8 cellular contexts compared by ENCODE assay signal in the genomic region with DNA sequence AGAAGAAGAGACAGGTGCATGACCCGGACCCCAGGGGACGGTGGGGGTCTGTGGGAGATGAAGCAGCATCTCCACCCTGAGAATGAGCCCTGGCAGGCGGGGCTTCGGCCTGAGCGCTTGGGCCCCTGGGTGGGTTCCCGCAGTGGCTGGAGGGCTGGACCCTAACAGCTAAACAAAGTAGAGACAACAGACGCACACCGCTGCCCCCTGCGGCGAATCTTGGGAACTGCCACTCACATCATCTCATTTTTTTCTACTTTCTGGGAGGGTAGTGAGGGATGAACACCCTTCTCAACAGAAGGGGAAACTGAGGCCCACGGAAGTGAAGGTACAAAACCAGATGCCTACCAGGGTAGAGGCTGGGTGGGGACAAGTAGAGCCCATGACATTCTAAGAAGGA.
DNase-seq lines count a peak whose midpoint lies in the region; ATAC-seq and TF ChIP-seq lines count a peak whose summit lies in the region.

No MANE protein-coding gene starts in this region.

- WGBS in IMR-90 (ENCODE audit: extremely low coverage in 2 of 2, insufficient read length in 1 of 2), 2 experiments, result no CpG with 5 or more reads among the region's 11 CpGs
- 49 to 67% methylated on average over 11 of the region's 11 CpGs for WGBS in tibial nerve, 2 donors

- no peak overlapping the region for H3K4me3 ChIP-seq in CD8-positive, alpha-beta T cell (ENCODE audit: low read depth, low read length)
- H3K4me3 ChIP-seq in IMR-90 (ENCODE audit: insufficient read depth, low read depth, low read length), result no peak overlapping the region
- no peak overlapping the region for H3K4me3 ChIP-seq in tibial nerve

- no peaks in the 10 kb centered on the region for H3K27me3 ChIP-seq in CD8-positive, alpha-beta T cell (ENCODE audit: insufficient read depth, low read length)
- H3K27me3 ChIP-seq in IMR-90 (ENCODE audit: control insufficient read depth, insufficient read depth, low read length), result no peaks in the 10 kb centered on the region
- no peaks in the 10 kb centered on the region for H3K27me3 ChIP-seq in tibial nerve

- TF ChIP-seq CTCF in CD8-positive, alpha-beta T cell (IDR thresholded peaks at IDR 0.05), result peak; percentile 45
- peak; percentile 70 for TF ChIP-seq CTCF in IMR-90 (conservative IDR thresholded peaks at IDR 0.05; ENCODE audit: low read depth, low read length)
- TF ChIP-seq CTCF in tibial nerve (IDR thresholded peaks at IDR 0.05), result peak; percentile 52 to 70 (median 60)

- H3K79me1 ChIP-seq in IMR-90 (ENCODE audit: low read depth in 1 of 2, low read length in 2 of 2), result peaks cover 23 to 78% of the 10 kb centered on the region in 2 experiments; a peak in 3 of 4 replicates

- peak in 4 of 7 experiments; percentile 6 to 40 (median 19) for DNase-seq in CD8-positive, alpha-beta T cell
- DNase-seq in IMR-90, result no peak
- peak; percentile 22 for DNase-seq in activated T-cell treated with anti-CD3 and anti-CD28 coated beads, Interleukin-2, amount 50 U/mL, for 4 hours
- DNase-seq in iPS DF 4.7 (ENCODE audit: extremely low read depth, low spot score), result peak; percentile 30
- DNase-seq in tibial nerve (ENCODE audit: low spot score in 2 of 2), result no peak
- no peak for DNase-seq in globus pallidus (ENCODE audit: low spot score)

- H4K20me1 ChIP-seq in IMR-90 (ENCODE audit: insufficient read depth, low read length), result peaks cover 43% of the 10 kb centered on the region

- POLR2A ChIA-PET in CD8-positive, alpha-beta T cell (lab: Charles Lee), result no interaction called here
- POLR2A ChIA-PET in IMR-90 (lab: Charles Lee; ENCODE audit: unreplicated experiment), result no interaction called here

- in situ Hi-C loops in IMR-90 (cut with MboI; ENCODE audit: low sequenced_read_pairs), result no loop called here

- CTCF ChIA-PET in CD8-positive, alpha-beta T cell (lab: Charles Lee), result interaction anchor here (0.6 to 0.9 kb wide), 3 partner anchors 9 to 400 kb away, joined by 3 to 4 read pairs (median 4); no protein-coding TSS in a partner anchor
- CTCF ChIA-PET in IMR-90 (lab: Yijun Ruan, JAX), result interaction anchor here (0.6 to 1.5 kb wide), 5 partner anchors 10 to 534 kb away, joined by 3 to 7 read pairs (median 4); no protein-coding TSS in a partner anchor

- no peaks in the 10 kb centered on the region for H3K27me3 Mint-ChIP-seq in CD8-positive, alpha-beta T cell (ENCODE audit: low read depth)
- no peaks in the 10 kb centered on the region for H3K27me3 Mint-ChIP-seq in activated T-cell treated with anti-CD3 and anti-CD28 coated beads, Interleukin-2, amount 50 U/mL, for 4 hours (ENCODE audit: low read depth)

- no peak overlapping the region for H4K5ac ChIP-seq in IMR-90 (ENCODE audit: low read depth, low read length)

- peak; percentile 51 for ATAC-seq in CD8-positive, alpha-beta T cell
- peak; percentile 80 for ATAC-seq in IMR-90 (ENCODE audit: low read depth)
- ATAC-seq in activated T-cell treated with anti-CD3 and anti-CD28 coated beads, Interleukin-2, amount 50 U/mL, for 4 hours, result peak in 1 of 2 donors; percentile 35
- ATAC-seq in GM19397 (IDR thresholded peaks at IDR 0.05; ENCODE audit: unreplicated experiment), result no peak
- ATAC-seq in GM21723 (IDR thresholded peaks at IDR 0.05; ENCODE audit: unreplicated experiment), result no peak

- H3K4me1 Mint-ChIP-seq in CD8-positive, alpha-beta T cell (ENCODE audit: low read depth), result no peaks in the 10 kb centered on the region
- no peaks in the 10 kb centered on the region for H3K4me1 Mint-ChIP-seq in activated T-cell treated with anti-CD3 and anti-CD28 coated beads, Interleukin-2, amount 50 U/mL, for 4 hours (ENCODE audit: low read depth)

- H3K36me3 Mint-ChIP-seq in CD8-positive, alpha-beta T cell, result peaks cover 63% of the 10 kb centered on the region
- peaks cover 17% of the 10 kb centered on the region for H3K36me3 Mint-ChIP-seq in activated T-cell treated with anti-CD3 and anti-CD28 coated beads, Interleukin-2, amount 50 U/mL, for 4 hours (ENCODE audit: insufficient read depth)

- H2AK5ac ChIP-seq in IMR-90 (ENCODE audit: low read depth, low read length), result 0 out of 2 replicates have a peak overlapping the region, but pooled peaks have one; percentile 82

- no peak overlapping the region for H2BK15ac ChIP-seq in IMR-90 (ENCODE audit: low read depth, low read length)

- no peak for TF ChIP-seq EP300 in tibial nerve (IDR thresholded peaks at IDR 0.05)

- H3K56ac ChIP-seq in IMR-90 (ENCODE audit: extremely low read depth, insufficient read depth, low read length), result no peak overlapping the region

- H2BK5ac ChIP-seq in IMR-90 (ENCODE audit: low read depth, low read length, poor library complexity, severe bottlenecking), result no peak overlapping the region

- TF ChIP-seq POLR2A in IMR-90 (IDR thresholded peaks at IDR 0.05; ENCODE audit: low read depth, low read length) (no peak), tibial nerve (IDR thresholded peaks at IDR 0.05) (no peak)

- H3K4me3 Mint-ChIP-seq in CD8-positive, alpha-beta T cell, result no peak overlapping the region
- H3K4me3 Mint-ChIP-seq in activated T-cell treated with anti-CD3 and anti-CD28 coated beads, Interleukin-2, amount 50 U/mL, for 4 hours, result no peak overlapping the region

- H3K9me3 Mint-ChIP-seq in CD8-positive, alpha-beta T cell, result no peaks in the 10 kb centered on the region
- no peaks in the 10 kb centered on the region for H3K9me3 Mint-ChIP-seq in activated T-cell treated with anti-CD3 and anti-CD28 coated beads, Interleukin-2, amount 50 U/mL, for 4 hours

- no peak overlapping the region for H2AFZ ChIP-seq in IMR-90 (replicated peaks; ENCODE audit: low read length, poor library complexity)

- H2AK9ac ChIP-seq in IMR-90 (replicated peaks; ENCODE audit: low read depth, low read length, poor library complexity), result peak overlapping the region; percentile 69

- H3K23ac ChIP-seq in IMR-90 (ENCODE audit: low read depth, low read length), result no peak overlapping the region

- no peak overlapping the region for H2BK120ac ChIP-seq in IMR-90 (ENCODE audit: low read depth, low read length)

- H3K27ac ChIP-seq in CD8-positive, alpha-beta T cell (ENCODE audit: low read depth, low read length), result no peak overlapping the region
- H3K27ac ChIP-seq in IMR-90 (ENCODE audit: insufficient read depth, low read length) (no peak overlapping the region), tibial nerve (peak overlapping the region; percentile 15 to 91 (median 56))

- no peak overlapping the region for H3K4ac ChIP-seq in IMR-90 (ENCODE audit: low read depth, low read length)

- peaks cover 11% of the 10 kb centered on the region for H3K36me3 ChIP-seq in CD8-positive, alpha-beta T cell (ENCODE audit: insufficient read depth, low read length)
- peaks cover 50% of the 10 kb centered on the region for H3K36me3 ChIP-seq in IMR-90 (ENCODE audit: control insufficient read depth, insufficient read depth, low read length)
- H3K36me3 ChIP-seq in tibial nerve, result peaks cover 0 to 48% (median 8%) of the 10 kb centered on the region in 3 donors

- H3K4me2 ChIP-seq in IMR-90 (ENCODE audit: low read depth, low read length), result no peak overlapping the region

- H3K9me3 ChIP-seq in CD8-positive, alpha-beta T cell (ENCODE audit: low read length), result no peaks in the 10 kb centered on the region
- no peaks in the 10 kb centered on the region for H3K9me3 ChIP-seq in IMR-90 (ENCODE audit: control insufficient read depth, insufficient read depth, low read length)
- H3K9me3 ChIP-seq in tibial nerve, result no peaks in the 10 kb centered on the region

- no peak overlapping the region; the same call in 1 of the 2 replicates for H2BK20ac ChIP-seq in IMR-90 (ENCODE audit: low read depth, low read length)

- no peak overlapping the region for H4K8ac ChIP-seq in IMR-90 (ENCODE audit: low read depth in 2 of 2, low read length in 2 of 2)

- no peaks in the 10 kb centered on the region for H3K9me1 ChIP-seq in IMR-90 (ENCODE audit: insufficient read depth, low read length)

- intact Hi-C loops in CD8-positive, alpha-beta T cell (cut with DNase I, micrococcal nuclease), result no loop called here
- intact Hi-C loops in IMR-90 (cut with micrococcal nuclease), result no loop called here

- H3K18ac ChIP-seq in IMR-90 (ENCODE audit: low read depth, low read length), result no peak overlapping the region

- no peak overlapping the region for H4K91ac ChIP-seq in IMR-90 (ENCODE audit: insufficient read depth, low read depth, low read length)

- H3K9ac ChIP-seq in IMR-90 (ENCODE audit: low read depth, low read length), result no peak overlapping the region

- BruUV-seq in IMR-90 (replicated peaks; lab: Mats Ljungman, UMichigan), result no TSS peak

- no peak overlapping the region for H3K14ac ChIP-seq in IMR-90 (replicated peaks; ENCODE audit: low read depth, low read length)

- H3K4me1 ChIP-seq in CD8-positive, alpha-beta T cell (ENCODE audit: insufficient read depth, low read length), result no peaks in the 10 kb centered on the region
- H3K4me1 ChIP-seq in IMR-90 (ENCODE audit: control insufficient read depth, insufficient read depth, low read length), result peaks cover 2% of the 10 kb centered on the region; the same call in 1 of the 2 replicates
- H3K4me1 ChIP-seq in tibial nerve, result peaks cover 0 to 91% (median 69%) of the 10 kb centered on the region in 4 donors

- no peak overlapping the region for H3K27ac Mint-ChIP-seq in CD8-positive, alpha-beta T cell

- peak; percentile 62 for TF ChIP-seq RAD21 in IMR-90 (IDR thresholded peaks at IDR 0.05; ENCODE audit: low read length)

- dilution Hi-C loops in IMR-90 (cut with HindIII; ENCODE audit: low sequenced_read_pairs, unreplicated experiment), result no loop called here

TF ChIP-seq in IMR-90, 13 proteins besides CTCF, POLR2A, EP300 and RAD21:
- TF ChIP-seq BHLHE40 (IDR thresholded peaks at IDR 0.05; ENCODE audit: low read depth, low read length), result no peak
- no peak for TF ChIP-seq CHD1 (IDR thresholded peaks at IDR 0.05; ENCODE audit: low read depth, low read length)
- peak; percentile 49 for TF ChIP-seq SMC3 (IDR thresholded peaks at IDR 0.05; ENCODE audit: low read depth, low read length)
- TF ChIP-seq RFX5 (IDR thresholded peaks at IDR 0.05; ENCODE audit: low read depth, low read length), result no peak
- no peak for TF ChIP-seq MAFK (IDR thresholded peaks at IDR 0.05; ENCODE audit: low read depth, low read length)
- TF ChIP-seq, protein P1, sequence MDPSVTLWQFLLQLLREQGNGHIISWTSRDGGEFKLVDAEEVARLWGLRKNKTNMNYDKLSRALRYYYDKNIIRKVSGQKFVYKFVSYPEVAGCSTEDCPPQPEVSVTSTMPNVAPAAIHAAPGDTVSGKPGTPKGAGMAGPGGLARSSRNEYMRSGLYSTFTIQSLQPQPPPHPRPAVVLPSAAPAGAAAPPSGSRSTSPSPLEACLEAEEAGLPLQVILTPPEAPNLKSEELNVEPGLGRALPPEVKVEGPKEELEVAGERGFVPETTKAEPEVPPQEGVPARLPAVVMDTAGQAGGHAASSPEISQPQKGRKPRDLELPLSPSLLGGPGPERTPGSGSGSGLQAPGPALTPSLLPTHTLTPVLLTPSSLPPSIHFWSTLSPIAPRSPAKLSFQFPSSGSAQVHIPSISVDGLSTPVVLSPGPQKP (IDR thresholded peaks at IDR 0.05; ENCODE audit: borderline replicate concordance, low read depth, low read length), result no peak

Comparison
In these comparisons a context has a peak if more than half of its experiments do, and no peak if none do; other contexts are left out.
1. ATAC-seq: peak in CD8-positive, alpha-beta T cell (single experiment) and IMR-90 (single experiment); none in GM19397 (single experiment) and GM21723 (single experiment).
2. DNase-seq: peak in CD8-positive, alpha-beta T cell (4 of 7), activated T-cell treated with anti-CD3 and anti-CD28 coated beads, Interleukin-2, amount 50 U/mL, for 4 hours (single experiment) and iPS DF 4.7 (single experiment); none in IMR-90 (single experiment), tibial nerve (0 of 2) and globus pallidus (single experiment).
3. H3K27ac ChIP-seq: peak in tibial nerve (4 of 4); none in CD8-positive, alpha-beta T cell (single experiment) and IMR-90 (single experiment).
4. Peak in every context shown above with its lines, with median percentiles within 50 percentile points of each other: CTCF ChIP-seq.